Comparison of ENCODE assay signal across 8 cellular contexts in the genomic region with DNA sequence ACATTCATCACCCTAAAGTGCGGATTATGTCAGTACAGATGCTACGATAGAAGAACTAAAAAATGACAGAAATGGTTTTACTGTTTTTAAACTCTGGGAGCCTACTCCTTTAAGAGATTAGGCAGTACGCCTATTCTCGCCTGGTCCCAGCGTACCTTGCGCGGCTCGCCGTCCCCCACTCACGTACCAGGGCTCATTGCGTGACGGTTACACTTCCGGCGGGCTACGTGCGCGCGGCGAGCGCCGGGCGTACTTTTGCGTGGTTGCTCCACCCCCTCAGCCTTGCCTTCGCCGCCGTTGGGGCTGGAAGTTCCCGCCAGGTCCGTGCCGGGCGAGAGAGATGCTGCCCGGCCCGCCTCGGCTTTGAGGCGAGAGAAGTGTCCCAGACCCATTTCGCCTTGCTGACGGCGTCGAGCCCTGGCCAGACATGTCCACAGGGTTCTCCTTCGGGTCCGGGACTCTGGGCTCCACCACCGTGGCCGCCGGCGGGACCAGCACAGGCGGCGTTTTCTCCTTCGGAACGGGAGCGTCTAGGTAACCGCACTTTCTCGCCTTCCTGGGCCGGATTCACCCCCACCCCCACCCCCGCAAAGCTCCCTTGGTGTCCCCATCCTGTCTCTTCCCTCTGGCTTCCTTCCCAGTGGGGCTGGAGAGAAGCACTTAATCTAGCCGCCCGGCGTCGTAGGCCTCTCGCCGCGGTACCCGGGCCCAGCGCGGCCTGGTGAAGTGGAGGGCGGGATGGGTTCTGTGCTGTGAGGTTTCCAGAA. TPM values are rescaled to one million over a fixed set of nuclear protein-coding genes. Genes with fewer than 3 reads are reported as not detected.
A peak's percentile ranks its signal among the peaks of the same experiment; 100 is the strongest.
DNase-seq lines count a peak whose midpoint lies in the region; ATAC-seq and TF ChIP-seq lines count a peak whose summit lies in the region.

A gene with protein sequence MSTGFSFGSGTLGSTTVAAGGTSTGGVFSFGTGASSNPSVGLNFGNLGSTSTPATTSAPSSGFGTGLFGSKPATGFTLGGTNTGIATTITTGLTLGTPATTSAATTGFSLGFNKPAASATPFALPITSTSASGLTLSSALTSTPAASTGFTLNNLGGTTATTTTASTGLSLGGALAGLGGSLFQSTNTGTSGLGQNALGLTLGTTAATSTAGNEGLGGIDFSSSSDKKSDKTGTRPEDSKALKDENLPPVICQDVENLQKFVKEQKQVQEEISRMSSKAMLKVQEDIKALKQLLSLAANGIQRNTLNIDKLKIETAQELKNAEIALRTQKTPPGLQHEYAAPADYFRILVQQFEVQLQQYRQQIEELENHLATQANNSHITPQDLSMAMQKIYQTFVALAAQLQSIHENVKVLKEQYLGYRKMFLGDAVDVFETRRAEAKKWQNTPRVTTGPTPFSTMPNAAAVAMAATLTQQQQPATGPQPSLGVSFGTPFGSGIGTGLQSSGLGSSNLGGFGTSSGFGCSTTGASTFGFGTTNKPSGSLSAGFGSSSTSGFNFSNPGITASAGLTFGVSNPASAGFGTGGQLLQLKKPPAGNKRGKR (plus strand): TSS at position 279 of the 767 bp plus-strand sequence. CDS start 149 bp downstream, at position 428.

- H3K4me3 Mint-ChIP-seq in activated T-helper 2 cell treated with anti-CD3 and anti-CD28 coated beads, Interferon-gamma antibody, Interleukin-2, Interleukin-4, amounts not matched to agents 10 μg/mL and 5 μg/mL and 100 μg/mL, durations not matched to agents 14 hours and 24 hours and 36 hours (ENCODE audit: low read depth), result peak within 1 kb of the TSS; percentile 94
- peak within 1 kb of the TSS; percentile 86 to 95 (median 92) for H3K4me3 Mint-ChIP-seq in naive thymus-derived CD4-positive, alpha-beta T cell
- peak within 1 kb of the TSS; percentile 92 to 95 for H3K4me3 Mint-ChIP-seq in stimulated activated naive B cell treated with anti-CD40 and anti-IgM and Interleukin-4, amounts not matched to agents 10 μg/mL and 1 μg/mL and 100 μg/mL, for 72 hours

- no peaks in the 10 kb centered on the region for H3K9me3 ChIP-seq in RWPE2 (ENCODE audit: severe bottlenecking)
- no peaks in the 10 kb centered on the region for H3K9me3 ChIP-seq in fibroblast of lung (ENCODE audit: control insufficient read depth, insufficient read depth, low read depth, low read length)
- no peaks in the 10 kb centered on the region for H3K9me3 ChIP-seq in naive thymus-derived CD4-positive, alpha-beta T cell (ENCODE audit: control insufficient read depth in 2 of 3, low read length in 3 of 3)

- H3K9ac ChIP-seq in fibroblast of lung (ENCODE audit: insufficient read depth, low read length), result peak within 1 kb of the TSS; percentile 95

- ATAC-seq in RWPE2 (ENCODE audit: low read depth), result peak; percentile 96
- peak; percentile 99 for ATAC-seq in naive thymus-derived CD4-positive, alpha-beta T cell
- peak; percentile 98 to 99 for ATAC-seq in stimulated activated naive B cell treated with anti-CD40 and anti-IgM and Interleukin-4, amounts not matched to agents 10 μg/mL and 1 μg/mL and 100 μg/mL, for 72 hours (replicated peaks)

- peaks cover 36% of the 10 kb centered on the region for H3K4me1 Mint-ChIP-seq in activated T-helper 2 cell treated with anti-CD3 and anti-CD28 coated beads, Interferon-gamma antibody, Interleukin-2, Interleukin-4, amounts not matched to agents 10 μg/mL and 5 μg/mL and 100 μg/mL, durations not matched to agents 14 hours and 24 hours and 36 hours (ENCODE audit: low read depth)
- H3K4me1 Mint-ChIP-seq in naive thymus-derived CD4-positive, alpha-beta T cell, result peaks cover 21 to 51% (median 47%) of the 10 kb centered on the region in 7 donors
- peaks cover 6 to 29% of the 10 kb centered on the region in 2 donors for H3K4me1 Mint-ChIP-seq in stimulated activated naive B cell treated with anti-CD40 and anti-IgM and Interleukin-4, amounts not matched to agents 10 μg/mL and 1 μg/mL and 100 μg/mL, for 72 hours

- peak; percentile 94 for DNase-seq in EH (ENCODE audit: low read depth)
- peak; percentile 90 for DNase-seq in H4 (ENCODE audit: low spot score)
- DNase-seq in LoVo (ENCODE audit: low spot score), result peak; percentile 92
- DNase-seq in RWPE2 (ENCODE audit: low spot score), result peak; percentile 90
- DNase-seq in activated T-helper 2 cell treated with anti-CD3 and anti-CD28 coated beads, Interferon-gamma antibody, Interleukin-2, Interleukin-4, amounts not matched to agents 10 μg/mL and 5 μg/mL and 100 μg/mL, durations not matched to agents 14 hours and 24 hours and 36 hours (ENCODE audit: low spot score), result peak; percentile 93
- peak; percentile 94 to 95 for DNase-seq in fibroblast of lung (ENCODE audit: low read depth in 2 of 2)
- peak; percentile 83 to 94 (median 92) for DNase-seq in naive thymus-derived CD4-positive, alpha-beta T cell
- DNase-seq in stimulated activated naive B cell treated with anti-CD40 and anti-IgM and Interleukin-4, amounts not matched to agents 10 μg/mL and 1 μg/mL and 100 μg/mL, for 72 hours, result peak; percentile 92

- peaks cover 17% of the 10 kb centered on the region for H3K27me3 Mint-ChIP-seq in activated T-helper 2 cell treated with anti-CD3 and anti-CD28 coated beads, Interferon-gamma antibody, Interleukin-2, Interleukin-4, amounts not matched to agents 10 μg/mL and 5 μg/mL and 100 μg/mL, durations not matched to agents 14 hours and 24 hours and 36 hours (ENCODE audit: low read depth)
- H3K27me3 Mint-ChIP-seq in naive thymus-derived CD4-positive, alpha-beta T cell, result peaks cover 7 to 19% (median 10%) of the 10 kb centered on the region in 5 donors
- peaks cover 11 to 20% of the 10 kb centered on the region in 2 donors for H3K27me3 Mint-ChIP-seq in stimulated activated naive B cell treated with anti-CD40 and anti-IgM and Interleukin-4, amounts not matched to agents 10 μg/mL and 1 μg/mL and 100 μg/mL, for 72 hours

- peaks cover 34% of the 10 kb centered on the region for H3K36me3 ChIP-seq in RWPE2 (ENCODE audit: low read depth)
- H3K36me3 ChIP-seq in fibroblast of lung (ENCODE audit: control insufficient read depth, insufficient read depth, low read length), result peaks cover 2% of the 10 kb centered on the region
- H3K36me3 ChIP-seq in naive thymus-derived CD4-positive, alpha-beta T cell (ENCODE audit: control insufficient read depth in 2 of 3, insufficient read depth in 3 of 3, low read length in 3 of 3), result no peaks in the 10 kb centered on the region

- TF ChIP-seq CTCF in RWPE2 (IDR thresholded peaks at IDR 0.05; ENCODE audit: poor library complexity, severe bottlenecking) (no peak), fibroblast of lung (conservative IDR thresholded peaks at IDR 0.05 in 1 of 2, IDR thresholded peaks at IDR 0.05 in 1 of 2; ENCODE audit: low read depth in 1 of 2, low read length in 2 of 2) (no peak)

- H3K27ac Mint-ChIP-seq in activated T-helper 2 cell treated with anti-CD3 and anti-CD28 coated beads, Interferon-gamma antibody, Interleukin-2, Interleukin-4, amounts not matched to agents 10 μg/mL and 5 μg/mL and 100 μg/mL, durations not matched to agents 14 hours and 24 hours and 36 hours, result peak within 1 kb of the TSS; percentile 91
- peak within 1 kb of the TSS; percentile 87 to 97 (median 93) for H3K27ac Mint-ChIP-seq in naive thymus-derived CD4-positive, alpha-beta T cell
- peak within 1 kb of the TSS; percentile 97 for H3K27ac Mint-ChIP-seq in stimulated activated naive B cell treated with anti-CD40 and anti-IgM and Interleukin-4, amounts not matched to agents 10 μg/mL and 1 μg/mL and 100 μg/mL, for 72 hours

- H3K4me1 ChIP-seq in RWPE2 (ENCODE audit: insufficient read depth, poor library complexity, severe bottlenecking), result peaks cover 17% of the 10 kb centered on the region
- H3K4me1 ChIP-seq in fibroblast of lung (ENCODE audit: control insufficient read depth, extremely low read depth, insufficient read depth, low read length), result no peaks in the 10 kb centered on the region
- peaks cover 13 to 22% of the 10 kb centered on the region in 2 donors for H3K4me1 ChIP-seq in naive thymus-derived CD4-positive, alpha-beta T cell (ENCODE audit: control insufficient read depth in 2 of 2, insufficient read depth in 2 of 2, low read length in 2 of 2)

- CTCF ChIA-PET in naive thymus-derived CD4-positive, alpha-beta T cell (lab: Charles Lee), result interaction anchor here (1.0 to 1.5 kb wide), 2 partner anchors 10 to 15 kb away, joined by 4 to 5 read pairs; no protein-coding TSS in a partner anchor

- H2AFZ ChIP-seq in fibroblast of lung (ENCODE audit: low read length), result peak within 1 kb of the TSS; percentile 85

- peak within 1 kb of the TSS; percentile 91 for H3K4me2 ChIP-seq in fibroblast of lung (ENCODE audit: extremely low read depth, insufficient read depth, low read length)

- H3K79me2 ChIP-seq in fibroblast of lung (ENCODE audit: control insufficient read depth, insufficient read depth, low read length), result peaks cover 48% of the 10 kb centered on the region

- H3K4me3 ChIP-seq in RWPE2 (ENCODE audit: severe bottlenecking), result peak within 1 kb of the TSS; percentile 63
- H3K4me3 ChIP-seq in fibroblast of lung (replicated peaks in 1 of 4; ENCODE audit: control extremely low read depth in 1 of 4, insufficient read depth in 1 of 4, low read depth in 3 of 4, low read length in 4 of 4), result peak within 1 kb of the TSS; percentile 68 to 95 (median 86)
- H3K4me3 ChIP-seq in naive thymus-derived CD4-positive, alpha-beta T cell (ENCODE audit: low read length), result peak within 1 kb of the TSS; percentile 64

- peaks cover 34% of the 10 kb centered on the region for H3K36me3 Mint-ChIP-seq in activated T-helper 2 cell treated with anti-CD3 and anti-CD28 coated beads, Interferon-gamma antibody, Interleukin-2, Interleukin-4, amounts not matched to agents 10 μg/mL and 5 μg/mL and 100 μg/mL, durations not matched to agents 14 hours and 24 hours and 36 hours (ENCODE audit: low read depth)
- H3K36me3 Mint-ChIP-seq in naive thymus-derived CD4-positive, alpha-beta T cell, result peaks cover 4 to 10% (median 6%) of the 10 kb centered on the region in 5 donors
- peaks cover 8 to 10% of the 10 kb centered on the region in 2 donors for H3K36me3 Mint-ChIP-seq in stimulated activated naive B cell treated with anti-CD40 and anti-IgM and Interleukin-4, amounts not matched to agents 10 μg/mL and 1 μg/mL and 100 μg/mL, for 72 hours

- intact Hi-C loops in activated T-helper 2 cell treated with anti-CD3 and anti-CD28 coated beads, Interferon-gamma antibody, Interleukin-2, Interleukin-4, amounts not matched to agents 10 μg/mL and 5 μg/mL and 100 μg/mL, durations not matched to agents 14 hours and 24 hours and 36 hours (cut with micrococcal nuclease), result loop anchor here (1.0 to 5.0 kb wide), 3 partner anchors 9 to 34 kb away; a partner anchor contains a TSS
- intact Hi-C loops in naive thymus-derived CD4-positive, alpha-beta T cell (cut with micrococcal nuclease), result loop anchor here (1.0 to 10.0 kb wide), 14 partner anchors 14 to 1953 kb away; a partner anchor contains a TSS

- H3K27ac ChIP-seq in RWPE2 (ENCODE audit: poor library complexity, severe bottlenecking) (peak within 1 kb of the TSS; percentile 81), fibroblast of lung (ENCODE audit: insufficient read depth, low read length) (peak within 1 kb of the TSS; percentile 98)
- H3K27ac ChIP-seq in naive thymus-derived CD4-positive, alpha-beta T cell (ENCODE audit: low read depth, low read length), result peak within 1 kb of the TSS; percentile 93

- H3K9me3 Mint-ChIP-seq in activated T-helper 2 cell treated with anti-CD3 and anti-CD28 coated beads, Interferon-gamma antibody, Interleukin-2, Interleukin-4, amounts not matched to agents 10 μg/mL and 5 μg/mL and 100 μg/mL, durations not matched to agents 14 hours and 24 hours and 36 hours, result no peaks in the 10 kb centered on the region
- H3K9me3 Mint-ChIP-seq in naive thymus-derived CD4-positive, alpha-beta T cell, result no peaks in the 10 kb centered on the region
- H3K9me3 Mint-ChIP-seq in stimulated activated naive B cell treated with anti-CD40 and anti-IgM and Interleukin-4, amounts not matched to agents 10 μg/mL and 1 μg/mL and 100 μg/mL, for 72 hours, result no peaks in the 10 kb centered on the region

- H4K20me1 ChIP-seq in fibroblast of lung (ENCODE audit: control insufficient read depth, extremely low read depth, insufficient read depth, low read length), result no peaks in the 10 kb centered on the region

- POLR2A ChIA-PET in naive thymus-derived CD4-positive, alpha-beta T cell (lab: Charles Lee), result interaction anchor here (1.0 to 1.1 kb wide), 3 partner anchors 10 to 18 kb away, joined by 3 to 4 read pairs (median 4); no protein-coding TSS in a partner anchor

- H3K27me3 ChIP-seq in RWPE2 (ENCODE audit: insufficient read depth, poor library complexity, severe bottlenecking), result no peaks in the 10 kb centered on the region
- no peaks in the 10 kb centered on the region for H3K27me3 ChIP-seq in fibroblast of lung (ENCODE audit: control insufficient read depth, insufficient read depth, low read length)
- peaks cover 0 to 5% of the 10 kb centered on the region in 2 donors for H3K27me3 ChIP-seq in naive thymus-derived CD4-positive, alpha-beta T cell (ENCODE audit: control insufficient read depth in 2 of 2, insufficient read depth in 2 of 2, low read length in 2 of 2)

RNA-seq across cellular contexts. Expression of the gene that starts here (rescaled TPM):
- 32.7 and 35.2 TPM in 2 replicates for total RNA-seq in H4 (2014; rRNA removed; shearing (Covaris generic))
- 129 and 131 TPM in 2 replicates for total RNA-seq in activated T-helper 2 cell treated with anti-CD3 and anti-CD28 coated beads, Interferon-gamma antibody, Interleukin-2, Interleukin-4, amounts not matched to agents 10 μg/mL and 5 μg/mL and 100 μg/mL, durations not matched to agents 14 hours and 24 hours and 36 hours
- 46.5 and 57.6 TPM in 2 replicates for total RNA-seq in fibroblast of lung
- 39.3 and 39.4 TPM in 2 replicates for polyA plus RNA-seq in fibroblast of lung
- polyA plus RNA-seq in fibroblast of lung (2012), result 17.2 and 19.3 TPM in 2 replicates
- 10.6 and 36.4 TPM in 2 replicates for polyA minus RNA-seq in fibroblast of lung (ENCODE audit: low replicate concordance)
- 10 to 100 TPM; 41.1 to 89.1 (median 57.0) TPM for total RNA-seq in naive thymus-derived CD4-positive, alpha-beta T cell
- 10 to 100 TPM; 13.4 to 22.1 TPM for polyA plus RNA-seq in naive thymus-derived CD4-positive, alpha-beta T cell

Comparison
In these comparisons a context has a peak if more than half of its experiments do, and no peak if none do; other contexts are left out.
1. Peak in every context shown above with its lines: DNase-seq, ATAC-seq, H3K4me3 ChIP-seq and H3K27ac ChIP-seq.